ENCODE assay signal across 8 cellular contexts in genomic region chr18:74598350-74599001, GRCh38. TPM values are rescaled to one million over a fixed set of nuclear protein-coding genes. Genes with fewer than 3 reads are reported as not detected.
DNase-seq lines count a peak whose midpoint lies in the region; ATAC-seq and TF ChIP-seq lines count a peak whose summit lies in the region.

No MANE protein-coding gene starts in this region.

- DNase-seq in COR-L47 (lab: John Stamatoyannopoulos, UW) (peak; percentile 77), PC-9 (peak in 1 of 2 experiments; percentile 44), foreskin keratinocyte (peak; percentile 42 to 63), osteoblast (ENCODE audit: insufficient read length, low spot score, missing footprints) (no peak), thoracic aorta (ENCODE audit: low spot score) (no peak)
- peak; percentile 64 for DNase-seq in activated T-helper 2 cell treated with anti-CD3 and anti-CD28 coated beads, Interferon-gamma antibody, Interleukin-2, Interleukin-4, amounts not matched to agents 10 μg/mL and 5 μg/mL and 100 μg/mL, durations not matched to agents 14 hours and 24 hours and 36 hours (ENCODE audit: low spot score)

- peaks cover 40% of the 10 kb centered on the region for H3K36me3 Mint-ChIP-seq in activated T-helper 2 cell treated with anti-CD3 and anti-CD28 coated beads, Interferon-gamma antibody, Interleukin-2, Interleukin-4, amounts not matched to agents 10 μg/mL and 5 μg/mL and 100 μg/mL, durations not matched to agents 14 hours and 24 hours and 36 hours (ENCODE audit: low read depth)

- ATAC-seq in GM19395 (IDR thresholded peaks at IDR 0.05; ENCODE audit: unreplicated experiment) (peak; percentile 59), HG03521 (IDR thresholded peaks at IDR 0.05; ENCODE audit: unreplicated experiment) (peak; percentile 55), foreskin keratinocyte (peak; percentile 56), thoracic aorta (ENCODE audit: insufficient number of reproducible peaks, low FRiP score, low read depth) (peak; percentile 43)

- peaks cover 5% of the 10 kb centered on the region for H3K9me3 Mint-ChIP-seq in activated T-helper 2 cell treated with anti-CD3 and anti-CD28 coated beads, Interferon-gamma antibody, Interleukin-2, Interleukin-4, amounts not matched to agents 10 μg/mL and 5 μg/mL and 100 μg/mL, durations not matched to agents 14 hours and 24 hours and 36 hours

- TF ChIP-seq CTCF in PC-9 (conservative IDR thresholded peaks at IDR 0.05) (no peak; the same call in 1 of the 2 replicates), foreskin keratinocyte (conservative IDR thresholded peaks at IDR 0.05) (no peak), osteoblast (IDR thresholded peaks at IDR 0.05; ENCODE audit: extremely low read depth, low read depth, low read length) (no peak), thoracic aorta (IDR thresholded peaks at IDR 0.05) (peak; percentile 24)

- H3K4me1 Mint-ChIP-seq in activated T-helper 2 cell treated with anti-CD3 and anti-CD28 coated beads, Interferon-gamma antibody, Interleukin-2, Interleukin-4, amounts not matched to agents 10 μg/mL and 5 μg/mL and 100 μg/mL, durations not matched to agents 14 hours and 24 hours and 36 hours (ENCODE audit: low read depth), result peaks cover 40% of the 10 kb centered on the region

- H3K9me3 ChIP-seq in PC-9 (ENCODE audit: insufficient read depth, low read depth), result peaks cover 5% of the 10 kb centered on the region; the same call in 1 of the 2 replicates
- H3K9me3 ChIP-seq in osteoblast (ENCODE audit: low read depth, low read length), result no peaks in the 10 kb centered on the region
- H3K9me3 ChIP-seq in thoracic aorta, result peaks cover 6% of the 10 kb centered on the region

- peaks cover 12% of the 10 kb centered on the region; the same call in 1 of the 2 replicates for H3F3A ChIP-seq in PC-9 (ENCODE audit: insufficient read depth, low read depth)

- peaks cover 4% of the 10 kb centered on the region for H4K20me1 ChIP-seq in PC-9 (ENCODE audit: insufficient read depth)
- H4K20me1 ChIP-seq in osteoblast (ENCODE audit: insufficient read depth, low read length), result peaks cover 4% of the 10 kb centered on the region

- peak overlapping the region; percentile 98 for H3K27ac Mint-ChIP-seq in activated T-helper 2 cell treated with anti-CD3 and anti-CD28 coated beads, Interferon-gamma antibody, Interleukin-2, Interleukin-4, amounts not matched to agents 10 μg/mL and 5 μg/mL and 100 μg/mL, durations not matched to agents 14 hours and 24 hours and 36 hours

- peak overlapping the region; percentile 81 for H3K27ac ChIP-seq in PC-9
- peak overlapping the region; percentile 94 for H3K27ac ChIP-seq in foreskin keratinocyte
- peak overlapping the region; percentile 57 for H3K27ac ChIP-seq in osteoblast (ENCODE audit: low read depth, low read length)
- peak overlapping the region; percentile 91 to 98 for H3K27ac ChIP-seq in thoracic aorta

- H3K36me3 ChIP-seq in PC-9 (ENCODE audit: low read depth), result 0 out of 2 replicates have a peak, but pooled peaks cover 13% of the 10 kb centered on the region
- H3K36me3 ChIP-seq in osteoblast (ENCODE audit: insufficient read depth, low read length), result no peaks in the 10 kb centered on the region
- no peaks in the 10 kb centered on the region for H3K36me3 ChIP-seq in thoracic aorta

- no peaks in the 10 kb centered on the region for H3K27me3 ChIP-seq in PC-9 (ENCODE audit: insufficient read depth, low read depth)
- H3K27me3 ChIP-seq in foreskin keratinocyte, result no peaks in the 10 kb centered on the region
- no peaks in the 10 kb centered on the region for H3K27me3 ChIP-seq in osteoblast (ENCODE audit: insufficient read depth, low read length)
- H3K27me3 ChIP-seq in thoracic aorta (replicated peaks; ENCODE audit: insufficient read depth), result no peaks in the 10 kb centered on the region

- peaks cover 39% of the 10 kb centered on the region for H3K79me2 ChIP-seq in PC-9 (ENCODE audit: low read depth)
- H3K79me2 ChIP-seq in osteoblast (ENCODE audit: insufficient read depth, low read length), result peaks cover 65% of the 10 kb centered on the region

- no peaks in the 10 kb centered on the region for H3K27me3 Mint-ChIP-seq in activated T-helper 2 cell treated with anti-CD3 and anti-CD28 coated beads, Interferon-gamma antibody, Interleukin-2, Interleukin-4, amounts not matched to agents 10 μg/mL and 5 μg/mL and 100 μg/mL, durations not matched to agents 14 hours and 24 hours and 36 hours (ENCODE audit: low read depth)

- peak overlapping the region; percentile 93 for H3K4me2 ChIP-seq in PC-9
- H3K4me2 ChIP-seq in osteoblast (ENCODE audit: insufficient read depth, low read length), result peak overlapping the region; percentile 88

- peak overlapping the region; percentile 96 for H3K4me3 Mint-ChIP-seq in activated T-helper 2 cell treated with anti-CD3 and anti-CD28 coated beads, Interferon-gamma antibody, Interleukin-2, Interleukin-4, amounts not matched to agents 10 μg/mL and 5 μg/mL and 100 μg/mL, durations not matched to agents 14 hours and 24 hours and 36 hours (ENCODE audit: low read depth)

- H3K4me1 ChIP-seq in PC-9 (replicated peaks; ENCODE audit: insufficient read depth) (peaks cover 25% of the 10 kb centered on the region), foreskin keratinocyte (peaks cover 7% of the 10 kb centered on the region), osteoblast (ENCODE audit: insufficient read depth, low read length) (peaks cover 20% of the 10 kb centered on the region), thoracic aorta (ENCODE audit: control insufficient read depth in 1 of 2, low read depth in 2 of 2) (peaks cover 15 to 28% of the 10 kb centered on the region in 2 donors)

- CTCF ChIA-PET in PC-9 (lab: Charles Lee), result no interaction called here

- intact Hi-C loops in PC-9 (cut with micrococcal nuclease; ENCODE audit: unreplicated experiment), result no loop called here
- intact Hi-C loops in activated T-helper 2 cell treated with anti-CD3 and anti-CD28 coated beads, Interferon-gamma antibody, Interleukin-2, Interleukin-4, amounts not matched to agents 10 μg/mL and 5 μg/mL and 100 μg/mL, durations not matched to agents 14 hours and 24 hours and 36 hours (cut with micrococcal nuclease), result loop anchor here (5.0 kb wide), 2 partner anchors 226 to 536 kb away; no protein-coding TSS in a partner anchor

- H3K4me3 ChIP-seq in PC-9, result peak overlapping the region; percentile 88
- peak overlapping the region; percentile 79 for H3K4me3 ChIP-seq in osteoblast (ENCODE audit: insufficient read depth, low read length)
- peak overlapping the region; percentile 79 for H3K4me3 ChIP-seq in thoracic aorta

- H3K9me2 ChIP-seq in PC-9 (ENCODE audit: insufficient read depth), result no peaks in the 10 kb centered on the region

- TSS peak; percentile 26 for BruUV-seq in PC-9 (replicated peaks; lab: Mats Ljungman, UMichigan)

- POLR2A ChIA-PET in PC-9 (lab: Charles Lee; ENCODE audit: unreplicated experiment), result interaction anchor here (0.6 kb wide), 1 partner anchor 17 kb away, joined by 4 read pairs; no protein-coding TSS in a partner anchor

- H2AFZ ChIP-seq in PC-9, result peak overlapping the region; percentile 95
- H2AFZ ChIP-seq in osteoblast (ENCODE audit: low read length), result peak overlapping the region; percentile 89

RNA-seq across cellular contexts. Expression of gene ZNF407, which starts 0.8 kb away (rescaled TPM):
- total RNA-seq in PC-9 (2021), result 8.7 and 13.4 TPM in 2 replicates
- total RNA-seq in activated T-helper 2 cell treated with anti-CD3 and anti-CD28 coated beads, Interferon-gamma antibody, Interleukin-2, Interleukin-4, amounts not matched to agents 10 μg/mL and 5 μg/mL and 100 μg/mL, durations not matched to agents 14 hours and 24 hours and 36 hours, result 18.3 TPM in 2 replicates
- 6.8 and 6.9 TPM in 2 replicates for total RNA-seq in foreskin keratinocyte
- 1.5 and 1.6 TPM in 2 replicates for polyA plus RNA-seq in foreskin keratinocyte
- total RNA-seq in osteoblast, result 16.6 and 19.4 TPM in 2 replicates
- 10 to 100 TPM; 18.7 to 26.7 TPM for total RNA-seq in thoracic aorta

Comparison
In these comparisons a context has a peak if more than half of its experiments do, and no peak if none do; other contexts are left out.
1. DNase-seq: peak in COR-L47 (single experiment), activated T-helper 2 cell treated with anti-CD3 and anti-CD28 coated beads, Interferon-gamma antibody, Interleukin-2, Interleukin-4, amounts not matched to agents 10 μg/mL and 5 μg/mL and 100 μg/mL, durations not matched to agents 14 hours and 24 hours and 36 hours (single experiment) and foreskin keratinocyte (2 of 2); none in osteoblast (single experiment) and thoracic aorta (single experiment).
2. Peak in every context shown above with its lines, with median percentiles within 50 percentile points of each other: ATAC-seq, H3K27ac ChIP-seq and H3K4me3 ChIP-seq.